Comparison of ENCODE assay signal across 29 cellular contexts in genomic region chr13:54018485-54018884, GRCh38.
"Had no signal": no experiment of that assay in that cellular context is flagged by ENCODE, and none has a peak within 500 bp of the region (broad histone marks: within the 10 kb centered on the region; RNA-seq: fewer than 3 reads in every experiment).

No MANE protein-coding gene starts in this region.

- FAIRE-seq: TTC549 had no signal

- H3K4me2 ChIP-seq: SK-N-SH had no signal

- H3K27ac ChIP-seq: ascending aorta, cardiac muscle cell, Peyer's patch, SJSA1 had no signal

- ATAC-seq: activated CD4-positive, alpha-beta T cell treated with anti-CD3 and anti-CD28 coated beads for 36 hours; activated CD4-positive, CD25-positive, alpha-beta regulatory T cell treated with anti-CD3 and anti-CD28 coated beads, Interleukin-2, amount 50 U/mL, for 24 hours; activated CD8-positive, alpha-beta T cell treated with anti-CD3 and anti-CD28 coated beads, Interleukin-2, amount 10 ng/mL, durations not matched to agents 7 days and 5 days; PC-3 had no signal

- H3K4me1 ChIP-seq: ascending aorta, Peyer's patch, SJSA1 had no signal

- H3K36me3 ChIP-seq: ascending aorta, cardiac muscle cell, Peyer's patch, SJSA1 had no signal

- H3K9ac ChIP-seq: SK-N-SH had no signal

- H3K9me3 ChIP-seq: ascending aorta, SJSA1, SK-N-SH had no signal

- H3K27me3 ChIP-seq: ascending aorta, cardiac muscle cell, Peyer's patch, SJSA1 had no signal

- DNase-seq: activated CD4-positive, alpha-beta T cell treated with anti-CD3 and anti-CD28 coated beads for 36 hours; activated CD4-positive, alpha-beta T cell treated with anti-CD3 and anti-CD28 coated beads, Interleukin-2, amount 10 ng/mL, durations not matched to agents 7 days and 5 days; activated CD4-positive, alpha-beta T cell treated with anti-CD3 and anti-CD28 coated beads, Interleukin-2, amount 50 U/mL, for 48 hours; activated CD8-positive, alpha-beta T cell treated with anti-CD3 and anti-CD28 coated beads, Interleukin-2, amount 10 ng/mL, durations not matched to agents 7 days and 5 days; activated gamma-delta T cell; activated naive CD4-positive, alpha-beta T cell treated with Interleukin-2 at 50 U/mL for 16 hours; activated naive CD8-positive, alpha-beta T cell treated with anti-CD3 and anti-CD28 coated beads, Interleukin-2, amount 10 ng/mL, durations not matched to agents 7 days and 5 days; activated T-cell treated with anti-CD3 and anti-CD28 coated beads, Interleukin-2, amount 50 U/mL, for 24 hours; amygdala; MM.1S; MV-4-11; NCI-H1092 treated with DMSO at 0.1 percent for 48 hours; NCI-H146; NCI-H187; NCI-H2029 treated with DMSO at 0.1 percent for 48 hours; NCI-H345; NCI-H524 treated with DMSO at 0.1 percent for 48 hours; NCI-H748 treated with DMSO at 0.1 percent for 48 hours; NK-92 treated with Interleukin-12 subunit alpha and Interleukin-12 subunit beta, amount 100 ng/mL, for 24 hours; PC-3; Peyer's patch; RPMI8226; SHP77 treated with DMSO at 0.1 percent for 48 hours; SK-N-SH had no signal

- H3K4me3 ChIP-seq: ascending aorta, cardiac muscle cell, Peyer's patch, SJSA1 had no signal
